Comparison of ENCODE assay signal across 19 cellular contexts in genomic region chr4:120636120-120636630, GRCh38.
"Had no signal": no experiment of that assay in that cellular context is flagged by ENCODE, and none has a peak within 500 bp of the region (broad histone marks: within the 10 kb centered on the region; RNA-seq: fewer than 3 reads in every experiment).

No MANE protein-coding gene starts in this region.

- H3K36me3 Mint-ChIP-seq: immature natural killer cell; naive thymus-derived CD8-positive, alpha-beta T cell had no signal

- H3K4me1 Mint-ChIP-seq: immature natural killer cell; naive thymus-derived CD8-positive, alpha-beta T cell had no signal

- H3K36me3 ChIP-seq: neutrophil, spleen, upper lobe of right lung, WERI-Rb-1 had no signal

- H3K4me3 Mint-ChIP-seq: immature natural killer cell; naive thymus-derived CD8-positive, alpha-beta T cell had no signal

- ATAC-seq: mucosa of descending colon; naive thymus-derived CD8-positive, alpha-beta T cell; upper lobe of right lung had no signal

- H3K4me3 ChIP-seq: mucosa of descending colon, spleen, testis, upper lobe of right lung had no signal

- H3K27me3 ChIP-seq: neutrophil, spleen, testis, upper lobe of right lung had no signal

- H3K9me3 ChIP-seq: mucosa of descending colon, neutrophil, spleen, testis, upper lobe of right lung had no signal

- H3K27ac ChIP-seq: neutrophil, spleen, testis, upper lobe of right lung, WERI-Rb-1 had no signal

- H3K27ac Mint-ChIP-seq: immature natural killer cell; naive thymus-derived CD8-positive, alpha-beta T cell had no signal

- DNase-seq: activated CD4-positive, alpha-beta T cell treated with anti-CD3 and anti-CD28 coated beads for 4 hours; activated CD8-positive, alpha-beta memory T cell treated with anti-CD3 and anti-CD28 coated beads for 24 hours; activated gamma-delta T cell; central memory CD4-positive, alpha-beta T cell; cortex of kidney; effector CD8-positive, alpha-beta T cell; glutamatergic neuron; immature natural killer cell; mucosa of descending colon; naive thymus-derived CD8-positive, alpha-beta T cell; posterior cingulate gyrus; spleen; stimulated activated CD4-positive, alpha-beta T cell treated with anti-CD3 and anti-CD28 coated beads, Interleukin-1b, Interleukin-23, amount 100 ng/mL, for 48 hours; stimulated activated naive CD4-positive, alpha-beta T cell treated with Interleukin-2 at 50 U/mL for 16 hours; T-helper 9 cell; testis; upper lobe of right lung; WERI-Rb-1 had no signal

- H3K9me3 Mint-ChIP-seq: immature natural killer cell; naive thymus-derived CD8-positive, alpha-beta T cell had no signal

- H3K4me1 ChIP-seq: spleen, testis, upper lobe of right lung had no signal
